ENCODE assay signal across 11 cellular contexts in the genomic region with DNA sequence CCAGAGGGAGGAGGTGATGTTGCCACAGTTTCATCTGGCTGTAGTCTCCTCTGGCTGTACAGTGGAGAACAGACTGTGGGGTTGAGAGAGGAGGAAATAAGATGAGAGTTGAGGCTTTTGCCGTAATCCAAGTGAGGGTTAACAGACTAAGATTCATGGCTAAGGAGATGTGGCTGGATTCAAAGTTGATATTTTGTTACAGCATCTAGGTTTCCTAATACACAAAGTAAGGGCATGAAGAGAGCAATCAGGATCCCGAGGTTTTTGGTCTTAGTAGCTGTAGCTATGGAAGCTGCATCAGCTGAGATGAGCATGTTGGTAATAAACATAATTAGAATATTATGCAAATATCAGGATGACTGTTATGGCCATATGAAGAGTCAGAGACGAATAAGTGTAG. TPM values are rescaled to one million over a fixed set of nuclear protein-coding genes. Genes with fewer than 3 reads are reported as not detected.
DNase-seq lines count a peak whose midpoint lies in the region; ATAC-seq and TF ChIP-seq lines count a peak whose summit lies in the region.
"Had no signal": no experiment of that assay in that cellular context is flagged by ENCODE, and none has a peak within 500 bp of the region (broad histone marks: within the 10 kb centered on the region; RNA-seq: fewer than 3 reads in every experiment).

No MANE protein-coding gene starts in this region.

- H3K27me3 ChIP-seq in left ventricle myocardium inferior (ENCODE audit: low read depth) (no peaks in the 10 kb centered on the region), lung (ENCODE audit: control insufficient read depth, insufficient read depth) (no peaks in the 10 kb centered on the region)
- H3K27me3 ChIP-seq: pancreas had no signal

- peaks cover 57% of the 10 kb centered on the region for H3K36me3 Mint-ChIP-seq in type B pancreatic cell

- in situ Hi-C loops in astrocyte of the cerebellum (cut with HindIII; ENCODE audit: low sequenced_read_pairs), result no loop called here

- ATAC-seq in left cardiac atrium, result no peak
- ATAC-seq in lung (ENCODE audit: insufficient read depth, low FRiP score), result no peak
- ATAC-seq in HG03039 (IDR thresholded peaks at IDR 0.05; ENCODE audit: unreplicated experiment), result no peak
- ATAC-seq in GM18498 (IDR thresholded peaks at IDR 0.05; ENCODE audit: unreplicated experiment), result no peak

- H3K27ac Mint-ChIP-seq in type B pancreatic cell, result peak overlapping the region; percentile 29

- H3K4me1 Mint-ChIP-seq in type B pancreatic cell (ENCODE audit: unreplicated experiment), result peaks cover 15% of the 10 kb centered on the region

- H3K4me3 ChIP-seq in left ventricle myocardium inferior, result peak overlapping the region; percentile 90
- peak overlapping the region; percentile 96 for H3K4me3 ChIP-seq in astrocyte of the cerebellum (ENCODE audit: low read depth, low read length)
- peak overlapping the region; percentile 19 for H3K4me3 ChIP-seq in lung

- H3K27me3 Mint-ChIP-seq in type B pancreatic cell, result no peaks in the 10 kb centered on the region

- 96 to 97% methylated on average over 3 of the region's 3 CpGs for WGBS in lung, 2 donors

- no peak for DNase-seq in left ventricle myocardium inferior
- no peak for DNase-seq in left cardiac atrium
- DNase-seq in astrocyte of the cerebellum (ENCODE audit: low read depth), result no peak
- no peak for DNase-seq in lung (ENCODE audit: low spot score)
- no peak for DNase-seq in type B pancreatic cell (ENCODE audit: extremely low spot score, unreplicated experiment)
- DNase-seq in CD1c-positive myeloid dendritic cell (ENCODE audit: extremely low spot score), result no peak
- DNase-seq: pancreas, SHP77 had no signal

- H3K9me3 ChIP-seq in left ventricle myocardium inferior (replicated peaks) (peaks cover 52% of the 10 kb centered on the region), lung (ENCODE audit: control insufficient read depth in 2 of 2, insufficient read depth in 1 of 2, low read length in 1 of 2) (peaks cover 6 to 32% of the 10 kb centered on the region in 2 donors)
- H3K9me3 ChIP-seq: pancreas had no signal

- peaks cover 52% of the 10 kb centered on the region for H3K36me3 ChIP-seq in left ventricle myocardium inferior
- peaks cover 23 to 37% of the 10 kb centered on the region in 2 donors for H3K36me3 ChIP-seq in lung (ENCODE audit: control insufficient read depth in 2 of 2, insufficient read depth in 2 of 2, low read length in 2 of 2)

- H3K4me3 Mint-ChIP-seq in type B pancreatic cell, result peak overlapping the region; percentile 93

- H3K9me3 Mint-ChIP-seq in type B pancreatic cell, result peaks cover 35% of the 10 kb centered on the region

- H3K4me1 ChIP-seq in left ventricle myocardium inferior (peaks cover 44% of the 10 kb centered on the region), lung (ENCODE audit: control insufficient read depth in 2 of 2, insufficient read depth in 2 of 2, low read length in 2 of 2) (peaks cover 5 to 19% of the 10 kb centered on the region in 2 donors)

- no peak for TF ChIP-seq CTCF in left ventricle myocardium inferior (IDR thresholded peaks at IDR 0.05; ENCODE audit: borderline replicate concordance)
- TF ChIP-seq CTCF in astrocyte of the cerebellum (IDR thresholded peaks at IDR 0.05; ENCODE audit: low read depth, low read length, missing control alignments), result no peak
- TF ChIP-seq CTCF in lung (IDR thresholded peaks at IDR 0.05; ENCODE audit: control extremely low read depth, extremely low read depth), result no peak
- TF ChIP-seq CTCF in type B pancreatic cell (conservative IDR thresholded peaks at IDR 0.05), result no peak

- H3K27ac ChIP-seq in left ventricle myocardium inferior (replicated peaks), result no peak overlapping the region
- H3K27ac ChIP-seq in lung (ENCODE audit: low read depth in 1 of 2, low read length in 1 of 2), result no peak overlapping the region
- H3K27ac ChIP-seq: pancreas had no signal

- intact Hi-C loops in left ventricle myocardium inferior (cut with micrococcal nuclease), result no loop called here
- intact Hi-C loops in left cardiac atrium (cut with DNase I), result loop anchor here in 1 of 2 donors (10.0 kb wide), 1 partner anchor 407 kb away; a partner anchor contains a TSS

RNA-seq across cellular contexts. Expression of a gene that starts 1.4 kb away (rescaled TPM):
- 12.9 TPM for total RNA-seq in left ventricle myocardium inferior
- 10 to 100 TPM; 10.8 to 14.4 TPM for total RNA-seq in left cardiac atrium
- total RNA-seq in lung, result 10 to 100 TPM; 13.9 to 33.8 TPM
- 1 to 10 TPM; 2.9 to 5.6 TPM for polyA plus RNA-seq in lung
- total RNA-seq in type B pancreatic cell (ENCODE audit: low replicate concordance), result 23.9 and 29.6 TPM in 2 replicates

RNA-seq across cellular contexts. Expression of a gene that starts 20.6 kb away (rescaled TPM):
- 9.3 TPM for total RNA-seq in left ventricle myocardium inferior
- total RNA-seq in left cardiac atrium, result 1 to 10 TPM; 5.1 to 7.0 TPM
- 10 to 100 TPM in 1 of 2 donors, 1 to 10 TPM in 1; 9.7 to 17.1 TPM for total RNA-seq in lung
- polyA plus RNA-seq in lung, result 1 to 10 TPM; 2.4 to 4.8 TPM
- total RNA-seq in type B pancreatic cell (ENCODE audit: low replicate concordance), result 5.9 and 7.8 TPM in 2 replicates
- total RNA-seq: HT-29 had no signal

RNA-seq across cellular contexts. Expression of a gene that starts 21.4 kb away (rescaled TPM):
- total RNA-seq in left ventricle myocardium inferior, result 12.0 TPM
- total RNA-seq in left cardiac atrium, result 1 to 10 TPM; 9.3 to 9.5 TPM
- total RNA-seq in lung, result 10 to 100 TPM; 14.8 to 48.1 TPM
- polyA plus RNA-seq in lung, result 1 to 10 TPM; 4.8 to 7.4 TPM
- 19.6 and 25.3 TPM in 2 replicates for total RNA-seq in type B pancreatic cell (ENCODE audit: low replicate concordance)

RNA-seq across cellular contexts. Expression of a gene that starts 39.0 kb away (rescaled TPM):
- total RNA-seq in left ventricle myocardium inferior (4.8 TPM), left cardiac atrium (1 to 10 TPM; 3.4 to 6.1 TPM), lung (10 to 100 TPM in 1 of 2 donors, 1 to 10 TPM in 1; 3.7 to 34.6 TPM), type B pancreatic cell (ENCODE audit: low replicate concordance) (13.2 and 15.4 TPM in 2 replicates)
- polyA plus RNA-seq in lung, result 1 to 10 TPM; 1.2 to 1.9 TPM
- total RNA-seq: HT-29 had no signal

Comparison
In these comparisons a context has a peak if more than half of its experiments do, and no peak if none do; other contexts are left out.
1. H3K4me3 ChIP-seq: peak in every context shown above with its lines; median percentile 96 in astrocyte of the cerebellum; 90 in left ventricle myocardium inferior; 19 in lung.